Comparison of ENCODE assay signal across 16 cellular contexts in genomic region chr13:27035892-27036235, GRCh38.
DNase-seq lines count a peak whose midpoint lies in the region; ATAC-seq, FAIRE-seq and TF ChIP-seq lines count a peak whose summit lies in the region.
"Had no signal": no experiment of that assay in that cellular context is flagged by ENCODE, and none has a peak within 500 bp of the region (broad histone marks: within the 10 kb centered on the region; RNA-seq: fewer than 3 reads in every experiment).

No MANE protein-coding gene starts in this region.

- ATAC-seq in A549 = peak; percentile 74 to 79
- ATAC-seq: activated CD8-positive, alpha-beta T cell treated with anti-CD3 and anti-CD28 coated beads, Interleukin-2, amount 10 ng/mL, durations not matched to agents 7 days and 5 days had no signal

- no peak for TF ChIP-seq RAD21 in A549 (conservative IDR thresholded peaks at IDR 0.05 in 1 of 2, IDR thresholded peaks at IDR 0.05 in 1 of 2)

- H3K9me3 ChIP-seq in A549 = no peaks in the 10 kb centered on the region
- no peaks in the 10 kb centered on the region for H3K9me3 ChIP-seq in astrocyte (ENCODE audit: insufficient read depth, low read depth, low read length)
- H3K9me3 ChIP-seq in keratinocyte (ENCODE audit: control insufficient read depth, low read depth, low read length) = no peaks in the 10 kb centered on the region
- no peaks in the 10 kb centered on the region for H3K9me3 ChIP-seq in A673 (ENCODE audit: low read depth, low read length, poor library complexity, severe bottlenecking)
- H3K9me3 ChIP-seq: neutrophil had no signal

- H3K9ac ChIP-seq in astrocyte (ENCODE audit: low read length) = peak overlapping the region; percentile 29
- no peak overlapping the region for H3K9ac ChIP-seq in keratinocyte (ENCODE audit: control insufficient read depth, extremely low read depth, insufficient read depth, low read length)

- peaks cover 39% of the 10 kb centered on the region for H3K4me1 Mint-ChIP-seq in astrocyte (ENCODE audit: low read depth, unreplicated experiment)

- intact Hi-C loops in A673 (cut with micrococcal nuclease; ENCODE audit: unreplicated experiment) = no loop called here

- H3K4me3 ChIP-seq in A549 (0 out of 3 replicates have a peak overlapping the region, but pooled peaks have one; percentile 3), astrocyte (ENCODE audit: insufficient read depth, low read depth, low read length) (peak overlapping the region; percentile 35), keratinocyte (ENCODE audit: control insufficient read depth in 2 of 3, extremely low read depth in 1 of 3, insufficient read depth in 2 of 3, low read depth in 1 of 3, low read length in 3 of 3) (no peak overlapping the region), A673 (ENCODE audit: low read depth, low read length, poor library complexity, severe bottlenecking) (no peak overlapping the region)

- H3K79me2 ChIP-seq in astrocyte (ENCODE audit: insufficient read depth, low read length) = no peaks in the 10 kb centered on the region
- H3K79me2 ChIP-seq in keratinocyte (ENCODE audit: control insufficient read depth, insufficient read depth, low read length) = no peaks in the 10 kb centered on the region

- TF ChIP-seq EP300 in A549 (IDR thresholded peaks at IDR 0.05) = no peak

- H3K4me1 ChIP-seq in A549 = peaks cover 44% of the 10 kb centered on the region
- peaks cover 35% of the 10 kb centered on the region for H3K4me1 ChIP-seq in astrocyte (ENCODE audit: insufficient read depth, low read length)
- H3K4me1 ChIP-seq in keratinocyte (ENCODE audit: control insufficient read depth, extremely low read depth, insufficient read depth, low read length) = peaks cover 18% of the 10 kb centered on the region
- no peaks in the 10 kb centered on the region for H3K4me1 ChIP-seq in A673 (ENCODE audit: insufficient read depth, low read length, poor library complexity, severe bottlenecking)

- no TSS peak for BruUV-seq in A673 (replicated peaks; lab: Mats Ljungman, UMichigan)

- peak overlapping the region; percentile 36 for H2AFZ ChIP-seq in astrocyte (ENCODE audit: low read depth, low read length)
- no peak overlapping the region for H2AFZ ChIP-seq in keratinocyte (ENCODE audit: control insufficient read depth, low read length)

- POLR2A ChIA-PET in A549 (lab: Yijun Ruan, JAX) = no interaction called here
- POLR2A ChIA-PET in A673 (lab: Charles Lee; ENCODE audit: low non-redundant PET) = no interaction called here

- no peaks in the 10 kb centered on the region for H3K9me3 Mint-ChIP-seq in astrocyte (ENCODE audit: unreplicated experiment)
- H3K9me3 Mint-ChIP-seq: memory B cell, type B pancreatic cell had no signal

- 22% methylated on average over 11 of the region's 11 CpGs for WGBS in A549 (ENCODE audit: missing lambda C conversion rate)

- H3K27ac ChIP-seq in A549 = peak overlapping the region; percentile 38 to 84
- H3K27ac ChIP-seq in astrocyte (ENCODE audit: low read depth, low read length) = peak overlapping the region; percentile 33
- H3K27ac ChIP-seq in keratinocyte (ENCODE audit: control insufficient read depth, insufficient read depth, low read length) = no peak overlapping the region
- H3K27ac ChIP-seq in A673 (ENCODE audit: low read depth, low read length, poor library complexity, severe bottlenecking) = no peak overlapping the region
- H3K27ac ChIP-seq: neutrophil had no signal

- TF ChIP-seq POLR2A in A549 (IDR thresholded peaks at IDR 0.05; ENCODE audit: low read length) = no peak

- H4K20me1 ChIP-seq in astrocyte (ENCODE audit: insufficient read depth, low read length) (no peaks in the 10 kb centered on the region), keratinocyte (ENCODE audit: control insufficient read depth, extremely low read depth, insufficient read depth, low read length) (no peaks in the 10 kb centered on the region)

- dilution Hi-C loops in keratinocyte (cut with MboI; ENCODE audit: extremely low pct_ligation_motif_present, low sequenced_read_pairs) = no loop called here

- no peaks in the 10 kb centered on the region for H3K27me3 Mint-ChIP-seq in astrocyte (ENCODE audit: low read depth, unreplicated experiment)

- DNase-seq in A549 (ENCODE audit: low read depth in 1 of 2, low spot score in 1 of 2) (peak; percentile 48), HT1080 (ENCODE audit: low read depth) (peak; percentile 85), astrocyte (ENCODE audit: low read depth) (peak; percentile 74), keratinocyte (ENCODE audit: low read depth, low spot score) (no peak), activated gamma-delta T cell treated with Interleukin-2 at 50 U/mL for 16 hours (no peak), epidermal melanocyte (ENCODE audit: insufficient read length, low spot score) (no peak), A673 (ENCODE audit: low spot score) (no peak), mucosa of gallbladder (ENCODE audit: low spot score) (no peak)
- DNase-seq: activated CD8-positive, alpha-beta T cell treated with anti-CD3 and anti-CD28 coated beads, Interleukin-2, amount 10 ng/mL, durations not matched to agents 7 days and 5 days; DMS153; effector CD8-positive, alpha-beta T cell; NK-92 treated with Interleukin-12 subunit alpha and Interleukin-12 subunit beta, amount 100 ng/mL, for 24 hours had no signal

- H3K36me3 Mint-ChIP-seq in astrocyte (ENCODE audit: low read depth, unreplicated experiment) = no peaks in the 10 kb centered on the region
- H3K36me3 Mint-ChIP-seq: memory B cell, type B pancreatic cell had no signal

- no peak overlapping the region for H3K4me3 Mint-ChIP-seq in astrocyte (ENCODE audit: unreplicated experiment)
- H3K4me3 Mint-ChIP-seq: activated CD8-positive, alpha-beta T cell treated with anti-CD3 and anti-CD28 coated beads, Interleukin-2, amount 10 ng/mL, durations not matched to agents 7 days and 5 days; memory B cell had no signal

- H3K4me2 ChIP-seq in A549 (peak overlapping the region; percentile 76), astrocyte (ENCODE audit: low read length) (peak overlapping the region; percentile 74), keratinocyte (ENCODE audit: control insufficient read depth, extremely low read depth, insufficient read depth, low read depth, low read length) (peak overlapping the region; percentile 47)

- H3K27me3 ChIP-seq in astrocyte (ENCODE audit: insufficient read depth, low read length) (no peaks in the 10 kb centered on the region), keratinocyte (ENCODE audit: control insufficient read depth, extremely low read depth, insufficient read depth, low read length) (peaks cover 4% of the 10 kb centered on the region), A673 (replicated peaks; ENCODE audit: insufficient read depth, low read depth, low read length, poor library complexity) (no peaks in the 10 kb centered on the region)

- H3K36me3 ChIP-seq in astrocyte (ENCODE audit: insufficient read depth, low read length) (no peaks in the 10 kb centered on the region), keratinocyte (ENCODE audit: control insufficient read depth in 2 of 2, extremely low read depth in 1 of 2, insufficient read depth in 2 of 2, low read length in 2 of 2) (no peaks in the 10 kb centered on the region), A673 (ENCODE audit: insufficient read depth, low read length, poor library complexity, severe bottlenecking) (no peaks in the 10 kb centered on the region)
- H3K36me3 ChIP-seq: neutrophil had no signal

- CTCF ChIA-PET in A549 (lab: Yijun Ruan, JAX) = interaction anchor here (1.6 kb wide), 1 partner anchor 50 kb away, joined by 5 read pairs; no protein-coding TSS in a partner anchor
- CTCF ChIA-PET in A673 (lab: Charles Lee) = no interaction called here

- H3K9me1 ChIP-seq in keratinocyte (ENCODE audit: control insufficient read depth, extremely low read depth, insufficient read depth, low read length) = no peaks in the 10 kb centered on the region

- FAIRE-seq in A549 (lab: Jason Lieb, UNC) (no peak), astrocyte (lab: Jason Lieb, UNC) (no peak), keratinocyte (lab: Jason Lieb, UNC) (no peak)
- FAIRE-seq: TTC549 had no signal

- H3K27ac Mint-ChIP-seq in astrocyte (ENCODE audit: unreplicated experiment) = peak overlapping the region; percentile 23
- H3K27ac Mint-ChIP-seq: activated CD8-positive, alpha-beta T cell treated with anti-CD3 and anti-CD28 coated beads, Interleukin-2, amount 10 ng/mL, durations not matched to agents 7 days and 5 days; memory B cell; type B pancreatic cell had no signal

- TF ChIP-seq CTCF in A549 (IDR thresholded peaks at IDR 0.05) = no peak
- TF ChIP-seq CTCF in astrocyte (IDR thresholded peaks at IDR 0.05; ENCODE audit: insufficient read depth, low read depth, low read length) = no peak
- TF ChIP-seq CTCF in keratinocyte (optimal IDR thresholded peaks at IDR 0.05 in 1 of 3, IDR thresholded peaks at IDR 0.05 in 1 of 3, conservative IDR thresholded peaks at IDR 0.05 in 1 of 3; ENCODE audit: extremely low read depth in 1 of 3, insufficient read depth in 2 of 3, low read length in 3 of 3) = no peak
- no peak for TF ChIP-seq CTCF in A673 (conservative IDR thresholded peaks at IDR 0.05; ENCODE audit: low read depth, low read length)

TF ChIP-seq in A549, 52 proteins besides CTCF, POLR2A, EP300 and RAD21:
- TF ChIP-seq FOSL2 (IDR thresholded peaks at IDR 0.05) = no peak
- TF ChIP-seq FOSL2 (CRISPR knock-in tag; IDR thresholded peaks at IDR 0.05) = peak; percentile 58
- TF ChIP-seq MAX (IDR thresholded peaks at IDR 0.05) = peak; percentile 74
- no peak for TF ChIP-seq GATA3 (IDR thresholded peaks at IDR 0.05; ENCODE audit: borderline replicate concordance)

Comparison
In these comparisons a context has a peak if more than half of its experiments do, and no peak if none do; other contexts are left out.
1. DNase-seq: peak in A549 (2 of 2), HT1080 (single experiment) and astrocyte (single experiment); none in keratinocyte (single experiment), activated gamma-delta T cell treated with Interleukin-2 at 50 U/mL for 16 hours (single experiment), epidermal melanocyte (single experiment), A673 (single experiment) and mucosa of gallbladder (single experiment).
2. H3K27ac ChIP-seq: peak in A549 (2 of 2) and astrocyte (single experiment); none in keratinocyte (single experiment) and A673 (single experiment).
3. H3K4me3 ChIP-seq: peak in A549 (single experiment) and astrocyte (single experiment); none in keratinocyte (0 of 3) and A673 (single experiment).
4. Peak in every context shown above with its lines, with median percentiles within 50 percentile points of each other: H3K4me2 ChIP-seq.